12 cellular contexts compared by ENCODE assay signal in genomic region chr12:63098851-63099250, GRCh38. TPM values are rescaled to one million over a fixed set of nuclear protein-coding genes. Genes with fewer than 3 reads are reported as not detected.
DNase-seq lines count a peak whose midpoint lies in the region; ATAC-seq, FAIRE-seq and TF ChIP-seq lines count a peak whose summit lies in the region.
"Had no signal": no experiment of that assay in that cellular context is flagged by ENCODE, and none has a peak within 500 bp of the region (broad histone marks: within the 10 kb centered on the region; RNA-seq: fewer than 3 reads in every experiment).

No MANE protein-coding gene starts in this region.

- no peaks in the 10 kb centered on the region for H3K79me2 ChIP-seq in K562 (ENCODE audit: control insufficient read depth, insufficient read depth, low read length)

- TF ChIP-seq EP300 in K562 (IDR thresholded peaks at IDR 0.05; ENCODE audit: low read length): no peak

- H3K4me2 ChIP-seq in K562 (ENCODE audit: insufficient read depth, low read length) (no peak overlapping the region), neuronal stem cell (ENCODE audit: insufficient read depth, low read length, poor library complexity, severe bottlenecking) (no peak overlapping the region)

- H2BK15ac ChIP-seq in neuronal stem cell (ENCODE audit: low read length): no peak overlapping the region

- no peak overlapping the region for H3K4me3 ChIP-seq in K562
- H3K4me3 ChIP-seq in neuronal stem cell (ENCODE audit: low read length in 2 of 2): no peak overlapping the region

- 7% methylated on average over 2 of the region's 2 CpGs for WGBS in K562 (ENCODE audit: insufficient coverage, low coverage, missing lambda C conversion rate)
- no CpG with 5 or more reads among the region's 2 CpGs for WGBS in neuronal stem cell (ENCODE audit: extremely low coverage in 2 of 2, insufficient read length in 2 of 2, insufficient replicate concordance in 1 of 2), 2 donors

- no peaks in the 10 kb centered on the region for H3K9me3 ChIP-seq in K562 (replicated peaks; ENCODE audit: control insufficient read depth, insufficient read depth, low read depth, low read length)
- H3K9me3 ChIP-seq in neuronal stem cell (replicated peaks in 1 of 2; ENCODE audit: control insufficient read depth in 2 of 2, insufficient read depth in 1 of 2, low read depth in 1 of 2, low read length in 2 of 2): no peaks in the 10 kb centered on the region

- FAIRE-seq in K562 (lab: Jason Lieb, UNC): peak; percentile 37

- H3K27me3 ChIP-seq in K562 (ENCODE audit: control insufficient read depth in 2 of 2, insufficient read depth in 2 of 2, low read length in 2 of 2): no peaks in the 10 kb centered on the region
- H3K27me3 ChIP-seq in neuronal stem cell (ENCODE audit: control insufficient read depth in 3 of 3, insufficient read depth in 3 of 3, low read depth in 1 of 3, low read length in 3 of 3): no peaks in the 10 kb centered on the region

- intact Hi-C loops in K562 (cut with micrococcal nuclease): no loop called here

- no peak overlapping the region for H2BK5ac ChIP-seq in neuronal stem cell (ENCODE audit: low read length)

- no TSS peak for BruUV-seq in K562 (replicated peaks; lab: Mats Ljungman, UMichigan)

- no peak overlapping the region for H3K27ac ChIP-seq in K562 (ENCODE audit: extremely low read depth, low read depth, low read length)
- no peak overlapping the region for H3K27ac ChIP-seq in neuronal stem cell (replicated peaks; ENCODE audit: low read length)

- H3K9ac ChIP-seq in K562 (ENCODE audit: insufficient read depth in 1 of 2, low read depth in 2 of 2, low read length in 2 of 2): no peak overlapping the region
- no peak overlapping the region for H3K9ac ChIP-seq in neuronal stem cell (ENCODE audit: low read depth, low read length, poor library complexity)

- ATAC-seq in K562 (peak; percentile 64; the same call in 1 of the 3 replicates), GM19452 (IDR thresholded peaks at IDR 0.05; ENCODE audit: unreplicated experiment) (no peak), GM18511 (IDR thresholded peaks at IDR 0.05; ENCODE audit: unreplicated experiment) (no peak)
- ATAC-seq: left ventricle myocardium superior had no signal

- no peaks in the 10 kb centered on the region for H3K79me1 ChIP-seq in neuronal stem cell (ENCODE audit: low read depth, low read length)

- no peak overlapping the region for H3K18ac ChIP-seq in neuronal stem cell (ENCODE audit: low read length)

- H3K4me1 ChIP-seq in K562 (replicated peaks in 1 of 2; ENCODE audit: control insufficient read depth in 2 of 2, insufficient read depth in 2 of 2, low read length in 2 of 2) (no peaks in the 10 kb centered on the region), neuronal stem cell (ENCODE audit: control insufficient read depth in 2 of 2, insufficient read depth in 1 of 2, low read depth in 1 of 2, low read length in 2 of 2) (peaks cover 0 to 2% of the 10 kb centered on the region in 2 donors)

- POLR2A ChIA-PET in K562 (lab: Yijun Ruan, JAX): no interaction called here

- TF ChIP-seq RAD21 in K562 (CRISPR knock-in tag; conservative IDR thresholded peaks at IDR 0.05 in 1 of 2, IDR thresholded peaks at IDR 0.05 in 1 of 2): peak; percentile 42 to 61

- H2AK5ac ChIP-seq in neuronal stem cell (ENCODE audit: low read depth, low read length): no peak overlapping the region

- in situ Hi-C loops in K562 (cut with MboI): no loop called here

- DNase-seq in NCI-H1694 treated with DMSO at 0.1 percent for 48 hours (lab: John Stamatoyannopoulos, UW) (peak; percentile 1), NCI-H1694 (lab: John Stamatoyannopoulos, UW) (no peak), NCI-H1092 treated with DMSO at 0.1 percent for 48 hours (lab: John Stamatoyannopoulos, UW) (peak; percentile 14), K562 (ENCODE audit: extremely low read depth in 1 of 4, low spot score in 3 of 4) (peak in 3 of 4 experiments; percentile 9 to 31 (median 23)), neuronal stem cell (ENCODE audit: low spot score) (no peak), KG1 (lab: John Stamatoyannopoulos, UW) (no peak)
- DNase-seq: left ventricle myocardium superior, posterior cingulate gyrus, substantia nigra, T-helper 9 cell had no signal

- no peak overlapping the region for H2BK120ac ChIP-seq in neuronal stem cell (ENCODE audit: low read depth, low read length)

- H4K8ac ChIP-seq in neuronal stem cell (ENCODE audit: low read depth, low read length): no peak overlapping the region

- TF ChIP-seq POLR2A in K562 (conservative IDR thresholded peaks at IDR 0.05): no peak

- H3K9me1 ChIP-seq in K562 (ENCODE audit: control insufficient read depth, insufficient read depth, low read length): no peaks in the 10 kb centered on the region

- TF ChIP-seq CTCF in K562 (IDR thresholded peaks at IDR 0.05 in 2 of 3, conservative IDR thresholded peaks at IDR 0.05 in 1 of 3; ENCODE audit: insufficient read depth in 2 of 3, low read depth in 1 of 3, low read length in 3 of 3): peak in 2 of 3 experiments; percentile 54 to 55; a peak in 4 of 6 replicates

- no peaks in the 10 kb centered on the region for H4K20me1 ChIP-seq in K562 (replicated peaks; ENCODE audit: control insufficient read depth, insufficient read depth, low read length)

- no peak overlapping the region for H3K4ac ChIP-seq in neuronal stem cell (ENCODE audit: low read length)

- H3K14ac ChIP-seq in neuronal stem cell (ENCODE audit: low read length): no peak overlapping the region

- H4K91ac ChIP-seq in neuronal stem cell (ENCODE audit: low read depth, low read length, poor library complexity): no peak overlapping the region

- no peaks in the 10 kb centered on the region for H3K36me3 ChIP-seq in K562 (ENCODE audit: control insufficient read depth, insufficient read depth, low read length)
- no peaks in the 10 kb centered on the region for H3K36me3 ChIP-seq in neuronal stem cell (replicated peaks in 1 of 2; ENCODE audit: control insufficient read depth in 2 of 2, insufficient read depth in 2 of 2, low read length in 2 of 2)

- H3K23ac ChIP-seq in neuronal stem cell (ENCODE audit: low read depth, low read length, poor library complexity): no peak overlapping the region

- no peak overlapping the region for H2BK12ac ChIP-seq in neuronal stem cell (ENCODE audit: low read length)

- H2AFZ ChIP-seq in K562 (ENCODE audit: low read depth, low read length) (no peak overlapping the region), neuronal stem cell (ENCODE audit: low read length) (peak overlapping the region; percentile 28)

- CTCF ChIA-PET in K562 (lab: Yijun Ruan, JAX; ENCODE audit: low intra/inter-chr PET ratio): no interaction called here

TF ChIP-seq in K562, 482 proteins besides CTCF, POLR2A, EP300 and RAD21 (continues in another document):
- no peak for TF ChIP-seq U2AF2 (optimal IDR thresholded peaks at IDR 0.05; ENCODE audit: low read depth, low read length)
- no peak for TF ChIP-seq NFYB (IDR thresholded peaks at IDR 0.05; ENCODE audit: extremely low read depth, insufficient read length)
- TF ChIP-seq TCF7 (IDR thresholded peaks at IDR 0.05; ENCODE audit: borderline replicate concordance): no peak
- TF ChIP-seq TEAD2 (tag; IDR thresholded peaks at IDR 0.05): no peak
- TF ChIP-seq, protein P1, sequence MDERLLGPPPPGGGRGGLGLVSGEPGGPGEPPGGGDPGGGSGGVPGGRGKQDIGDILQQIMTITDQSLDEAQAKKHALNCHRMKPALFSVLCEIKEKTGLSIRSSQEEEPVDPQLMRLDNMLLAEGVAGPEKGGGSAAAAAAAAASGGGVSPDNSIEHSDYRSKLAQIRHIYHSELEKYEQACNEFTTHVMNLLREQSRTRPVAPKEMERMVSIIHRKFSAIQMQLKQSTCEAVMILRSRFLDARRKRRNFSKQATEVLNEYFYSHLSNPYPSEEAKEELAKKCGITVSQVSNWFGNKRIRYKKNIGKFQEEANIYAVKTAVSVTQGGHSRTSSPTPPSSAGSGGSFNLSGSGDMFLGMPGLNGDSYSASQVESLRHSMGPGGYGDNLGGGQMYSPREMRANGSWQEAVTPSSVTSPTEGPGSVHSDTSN (CRISPR knock-in tag; IDR thresholded peaks at IDR 0.05; ENCODE audit: low read depth): no peak
- TF ChIP-seq, protein P1 (tag; conservative IDR thresholded peaks at IDR 0.05; ENCODE audit: low read depth): no peak
- TF ChIP-seq ETV1 (tag; conservative IDR thresholded peaks at IDR 0.05; ENCODE audit: low read depth): no peak

RNA-seq across cellular contexts. Expression of gene AVPR1A, which starts 52.1 kb away (rescaled TPM):
- total RNA-seq in K562 (2011; cell fraction: chromatin; rRNA removed; ENCODE audit: low replicate concordance): not detected in 2 replicates
- total RNA-seq in K562 (2011; cell fraction: nucleolus; rRNA removed): not detected in 2 replicates
- not detected in 2 replicates for total RNA-seq in K562 (2011; cell fraction: nucleoplasm; rRNA removed)
- total RNA-seq in K562 (2014; rRNA removed) (under 0.01 and 0.04 TPM in 2 replicates), K562 (2014; rRNA removed; fragmentation: Illumina TruSeq; extraction: Trizol) (0.04 TPM in 1 of 2 replicates, not detected in the other), K562 (2015; rRNA removed; fragmentation: Illumina TruSeq; extraction: Trizol) (0.04 and 0.08 TPM in 2 replicates), K562 (2021) (0.02 and 0.38 TPM in 2 replicates)
- polyA plus RNA-seq in K562 (2011; rRNA removed) (0.01 TPM in 1 of 2 replicates, not detected in the other), K562 (2014; fragmentation: Illumina TruSeq; extraction: Trizol) (0.03 TPM in 1 of 2 replicates, not detected in the other), K562 (2014; fragmentation: Nextera tagmentation; extraction: Ambion mirVana) (under 1 TPM in 1 of 2 experiments, not detected in 1; 0.01 TPM), K562 (2014; rRNA removed) (0.01 TPM in 1 of 2 replicates, not detected in the other)
- polyA plus RNA-seq in K562 (2011; cell fraction: cytosol; rRNA removed): under 0.01 TPM in 1 of 2 replicates, not detected in the other
- polyA plus RNA-seq in K562 (2011; cell fraction: nucleus; rRNA removed): not detected in 2 replicates
- 0.03 and 0.07 TPM in 2 replicates for polyA plus RNA-seq in K562 (2012)
- polyA minus RNA-seq in K562 (2011; rRNA and poly(A)+ RNA removed): 0.11 TPM in 1 of 2 replicates, not detected in the other
- not detected in 2 replicates for polyA minus RNA-seq in K562 (2011; cell fraction: cytosol; rRNA and poly(A)+ RNA removed)
- not detected in 2 replicates for polyA minus RNA-seq in K562 (2011; cell fraction: nucleus; rRNA and poly(A)+ RNA removed)
- 0.04 TPM for polyA plus RNA-seq in neuronal stem cell (2013, experiment 1 of 2)
- 0.06 TPM for polyA plus RNA-seq in neuronal stem cell (2013, experiment 2 of 2)

Comparison
In these comparisons a context has a peak if more than half of its experiments do, and no peak if none do; other contexts are left out.
1. DNase-seq: peak in NCI-H1694 treated with DMSO at 0.1 percent for 48 hours (single experiment), NCI-H1092 treated with DMSO at 0.1 percent for 48 hours (single experiment) and K562 (3 of 4); none in NCI-H1694 (single experiment), neuronal stem cell (single experiment) and KG1 (single experiment).